In genomic region chr3:484302-484701, GRCh38 we compare ENCODE assay signal across 22 cellular contexts.
A peak's percentile ranks its signal among the peaks of the same experiment; 100 is the strongest.
DNase-seq lines count a peak whose midpoint lies in the region; ATAC-seq, FAIRE-seq and TF ChIP-seq lines count a peak whose summit lies in the region.
"Had no signal": no experiment of that assay in that cellular context is flagged by ENCODE, and none has a peak within 500 bp of the region (broad histone marks: within the 10 kb centered on the region; RNA-seq: fewer than 3 reads in every experiment).

No MANE protein-coding gene starts in this region.

- no peaks in the 10 kb centered on the region for H3K27me3 ChIP-seq in MG63
- H3K27me3 ChIP-seq: BE2C, SJCRH30 had no signal

- TF ChIP-seq POLR2A in A549 (IDR thresholded peaks at IDR 0.05; ENCODE audit: low read length) (no peak), GM12891 (IDR thresholded peaks at IDR 0.05; ENCODE audit: low read depth, low read length) (no peak)

- H3K27ac Mint-ChIP-seq in brain = peak overlapping the region in 3 of 5 experiments; percentile 29 to 68 (median 48)
- no peak overlapping the region for H3K27ac Mint-ChIP-seq in activated CD4-positive, alpha-beta memory T cell treated with anti-CD3 and anti-CD28 coated beads for 36 hours
- H3K27ac Mint-ChIP-seq: GM23338 had no signal

- no peak for ATAC-seq in A549
- ATAC-seq in sciatic nerve = peak; percentile 42
- ATAC-seq: GM23338, HCT116 had no signal

- no peaks in the 10 kb centered on the region for H3K9me3 ChIP-seq in A549
- no peaks in the 10 kb centered on the region for H3K9me3 ChIP-seq in MG63
- H3K9me3 ChIP-seq: BE2C, SJCRH30 had no signal

- 15% methylated on average over 2 of the region's 2 CpGs for WGBS in A549 (ENCODE audit: missing lambda C conversion rate)

- no peaks in the 10 kb centered on the region for H3K36me3 Mint-ChIP-seq in brain
- H3K36me3 Mint-ChIP-seq in activated CD4-positive, alpha-beta memory T cell treated with anti-CD3 and anti-CD28 coated beads for 36 hours = no peaks in the 10 kb centered on the region

- no peaks in the 10 kb centered on the region for H3K4me1 ChIP-seq in A549
- H3K4me1 ChIP-seq: BE2C, SJCRH30 had no signal

- H3K4me3 ChIP-seq in A549 (no peak overlapping the region), MG63 (no peak overlapping the region)
- H3K4me3 ChIP-seq: GM23338, SJCRH30 had no signal

- no peak overlapping the region for H3K4me3 Mint-ChIP-seq in brain
- no peak overlapping the region for H3K4me3 Mint-ChIP-seq in activated CD4-positive, alpha-beta memory T cell treated with anti-CD3 and anti-CD28 coated beads for 36 hours
- H3K4me3 Mint-ChIP-seq: GM23338 had no signal

- TF ChIP-seq CTCF in A549 (IDR thresholded peaks at IDR 0.05) = no peak
- no peak for TF ChIP-seq CTCF in brain (conservative IDR thresholded peaks at IDR 0.05)

- H3K36me3 ChIP-seq in MG63 = no peaks in the 10 kb centered on the region
- H3K36me3 ChIP-seq: BE2C, SJCRH30 had no signal

- H3K27ac ChIP-seq in A549 = no peak overlapping the region
- H3K27ac ChIP-seq: KMS-11, SJCRH30 had no signal

- FAIRE-seq in A549 (lab: Jason Lieb, UNC) (no peak), GM12891 (lab: Jason Lieb, UNC) (peak; percentile 5)
- FAIRE-seq: A204.1, HTR-8/SVneo, RCC 7860 had no signal

- TF ChIP-seq EP300 in A549 (IDR thresholded peaks at IDR 0.05) = no peak

- H3K4me1 Mint-ChIP-seq in brain = peaks cover 38% of the 10 kb centered on the region
- no peaks in the 10 kb centered on the region for H3K4me1 Mint-ChIP-seq in activated CD4-positive, alpha-beta memory T cell treated with anti-CD3 and anti-CD28 coated beads for 36 hours (ENCODE audit: low read depth)
- H3K4me1 Mint-ChIP-seq: GM23338 had no signal

- DNase-seq in A549 (ENCODE audit: low read depth in 1 of 2, low spot score in 1 of 2) (no peak), GM12891 (ENCODE audit: insufficient read length, low spot score) (no peak), sciatic nerve (ENCODE audit: low spot score) (no peak), putamen (ENCODE audit: low spot score) (no peak), MG63 (no peak)
- no peak for DNase-seq in activated CD4-positive, alpha-beta memory T cell treated with anti-CD3 and anti-CD28 coated beads for 36 hours
- DNase-seq: BE2C; EL; NCI-H1105; NCI-H2029 treated with DMSO at 0.1 percent for 48 hours; NCI-H226; NCI-H510A treated with DMSO at 0.1 percent for 48 hours; NCI-H748 treated with DMSO at 0.1 percent for 48 hours; NK-92 treated with Interleukin-12 subunit alpha and Interleukin-12 subunit beta, amount 100 ng/mL, for 24 hours; SJCRH30 had no signal

- peaks cover 0 to 53% (median 3%) of the 10 kb centered on the region in 5 experiments for H3K9me3 Mint-ChIP-seq in brain
- H3K9me3 Mint-ChIP-seq in activated CD4-positive, alpha-beta memory T cell treated with anti-CD3 and anti-CD28 coated beads for 36 hours = peaks cover 8% of the 10 kb centered on the region

- POLR2A ChIA-PET in A549 (lab: Yijun Ruan, JAX) = no interaction called here
- POLR2A ChIA-PET in activated CD4-positive, alpha-beta memory T cell treated with anti-CD3 and anti-CD28 coated beads for 36 hours (lab: Charles Lee) = no interaction called here

- H3K4me2 ChIP-seq in A549 = no peak overlapping the region
- H3K4me2 ChIP-seq: GM23338, KMS-11 had no signal

- no peak for TF ChIP-seq RAD21 in A549 (conservative IDR thresholded peaks at IDR 0.05 in 1 of 2, IDR thresholded peaks at IDR 0.05 in 1 of 2)

- peaks cover 9% of the 10 kb centered on the region for H3K27me3 Mint-ChIP-seq in brain
- no peaks in the 10 kb centered on the region for H3K27me3 Mint-ChIP-seq in activated CD4-positive, alpha-beta memory T cell treated with anti-CD3 and anti-CD28 coated beads for 36 hours

- CTCF ChIA-PET in A549 (lab: Yijun Ruan, JAX) = no interaction called here
- CTCF ChIA-PET in activated CD4-positive, alpha-beta memory T cell treated with anti-CD3 and anti-CD28 coated beads for 36 hours (lab: Charles Lee) = no interaction called here

- intact Hi-C loops in sciatic nerve (cut with DNase I) = no loop called here
- intact Hi-C loops in activated CD4-positive, alpha-beta memory T cell treated with anti-CD3 and anti-CD28 coated beads for 36 hours (cut with micrococcal nuclease) = no loop called here

TF ChIP-seq in A549, 52 proteins besides CTCF, POLR2A, EP300 and RAD21:
- TF ChIP-seq MAFK (IDR thresholded peaks at IDR 0.05; ENCODE audit: partially characterized antibody) (peak; percentile 20), USF2 (IDR thresholded peaks at IDR 0.05) (no peak)

TF ChIP-seq in GM12891, 5 proteins besides CTCF, POLR2A, EP300 and RAD21:
- TF ChIP-seq PAX5 (IDR thresholded peaks at IDR 0.05; ENCODE audit: insufficient read depth, low read length, severe bottlenecking) (no peak), POLR2AphosphoS5 (IDR thresholded peaks at IDR 0.05; ENCODE audit: low read depth, low read length) (no peak), POU2F2 (IDR thresholded peaks at IDR 0.05; ENCODE audit: low read depth, low read length) (no peak), SPI1 (IDR thresholded peaks at IDR 0.05; ENCODE audit: low read depth, low read length) (no peak), TAF1 (IDR thresholded peaks at IDR 0.05; ENCODE audit: low read depth, low read length) (no peak)
